10 cellular contexts compared by ENCODE assay signal in genomic region chr16:87766485-87766797, GRCh38.
DNase-seq lines count a peak whose midpoint lies in the region; ATAC-seq, FAIRE-seq and TF ChIP-seq lines count a peak whose summit lies in the region.
"Had no signal": no experiment of that assay in that cellular context is flagged by ENCODE, and none has a peak within 500 bp of the region (broad histone marks: within the 10 kb centered on the region; RNA-seq: fewer than 3 reads in every experiment).

No MANE protein-coding gene starts in this region.

- H3K27me3 ChIP-seq in ACC112 (ENCODE audit: insufficient read depth, low read length) (no peaks in the 10 kb centered on the region), KMS-11 (ENCODE audit: insufficient read depth, low read depth) (no peaks in the 10 kb centered on the region), muscle layer of duodenum (ENCODE audit: low read depth, low read length) (no peaks in the 10 kb centered on the region)

- TF ChIP-seq CTCF in KMS-11 (conservative IDR thresholded peaks at IDR 0.05; ENCODE audit: low read depth, low read length) (no peak), choroid plexus epithelial cell (conservative IDR thresholded peaks at IDR 0.05; ENCODE audit: low read depth, low read length) (no peak)

- H4K20me1 ChIP-seq in KMS-11 (ENCODE audit: insufficient read depth): no peaks in the 10 kb centered on the region

- H3K27ac ChIP-seq in ACC112 (ENCODE audit: low read depth, low read length) (no peak overlapping the region), KMS-11 (peak overlapping the region; percentile 66), muscle layer of duodenum (ENCODE audit: low read length) (no peak overlapping the region)

- H3K4me3 ChIP-seq in ACC112 (ENCODE audit: low read depth, low read length) (peak overlapping the region; percentile 89), KMS-11 (IDR thresholded peaks at IDR 0.05; ENCODE audit: insufficient read depth, low read depth, low read length) (no peak overlapping the region), choroid plexus epithelial cell (ENCODE audit: low read depth, low read length) (peak overlapping the region; percentile 90), muscle layer of duodenum (ENCODE audit: low read depth in 1 of 2, low read length in 2 of 2) (peak overlapping the region; percentile 82 to 100)

- H3K36me3 ChIP-seq in ACC112 (ENCODE audit: insufficient read depth, low read length) (no peaks in the 10 kb centered on the region), KMS-11 (ENCODE audit: insufficient read depth) (peaks cover 2% of the 10 kb centered on the region; the same call in 1 of the 2 replicates), muscle layer of duodenum (ENCODE audit: control insufficient read depth in 1 of 2, insufficient read depth in 2 of 2, low read length in 2 of 2) (peaks cover 8 to 24% of the 10 kb centered on the region in 2 donors)

- ATAC-seq in GM21515 (IDR thresholded peaks at IDR 0.05; ENCODE audit: unreplicated experiment): no peak

- no peak for FAIRE-seq in RCC 7860 (lab: Jason Lieb, UNC)
- FAIRE-seq: endometrium had no signal

- H2AFZ ChIP-seq in ACC112 (ENCODE audit: low read length, unreplicated experiment) (peak overlapping the region; percentile 91), KMS-11 (ENCODE audit: low read depth) (peak overlapping the region; percentile 90)

- DNase-seq in choroid plexus epithelial cell (ENCODE audit: low read depth): no peak
- DNase-seq in HuH-7.5 (ENCODE audit: low spot score): no peak
- no peak for DNase-seq in NCI-H1930 (lab: John Stamatoyannopoulos, UW)
- no peak for DNase-seq in RCC 7860 (ENCODE audit: low spot score)
- DNase-seq: NCI-H187 treated with DMSO at 0.1 percent for 48 hours had no signal

- H3K9me3 ChIP-seq in muscle layer of duodenum (ENCODE audit: control insufficient read depth in 1 of 2, low read length in 2 of 2): no peaks in the 10 kb centered on the region

- peaks cover 23% of the 10 kb centered on the region for H3K79me2 ChIP-seq in ACC112 (ENCODE audit: control insufficient read depth, insufficient read depth, low read length, unreplicated experiment)
- peaks cover 37% of the 10 kb centered on the region for H3K79me2 ChIP-seq in KMS-11 (ENCODE audit: insufficient read depth, low read depth)

- H3K4me1 ChIP-seq in ACC112 (ENCODE audit: control insufficient read depth, insufficient read depth, low read length, unreplicated experiment): no peaks in the 10 kb centered on the region
- peaks cover 46% of the 10 kb centered on the region for H3K4me1 ChIP-seq in KMS-11 (ENCODE audit: low read depth, poor library complexity, severe bottlenecking)
- peaks cover 5 to 19% of the 10 kb centered on the region in 2 donors for H3K4me1 ChIP-seq in muscle layer of duodenum (ENCODE audit: control insufficient read depth in 1 of 2, insufficient read depth in 2 of 2, low read length in 2 of 2)

- H3K4me2 ChIP-seq in KMS-11: peak overlapping the region; percentile 95

- H3K9ac ChIP-seq in KMS-11: peak overlapping the region; percentile 80
